ENCODE assay signal across 14 cellular contexts in the genomic region with DNA sequence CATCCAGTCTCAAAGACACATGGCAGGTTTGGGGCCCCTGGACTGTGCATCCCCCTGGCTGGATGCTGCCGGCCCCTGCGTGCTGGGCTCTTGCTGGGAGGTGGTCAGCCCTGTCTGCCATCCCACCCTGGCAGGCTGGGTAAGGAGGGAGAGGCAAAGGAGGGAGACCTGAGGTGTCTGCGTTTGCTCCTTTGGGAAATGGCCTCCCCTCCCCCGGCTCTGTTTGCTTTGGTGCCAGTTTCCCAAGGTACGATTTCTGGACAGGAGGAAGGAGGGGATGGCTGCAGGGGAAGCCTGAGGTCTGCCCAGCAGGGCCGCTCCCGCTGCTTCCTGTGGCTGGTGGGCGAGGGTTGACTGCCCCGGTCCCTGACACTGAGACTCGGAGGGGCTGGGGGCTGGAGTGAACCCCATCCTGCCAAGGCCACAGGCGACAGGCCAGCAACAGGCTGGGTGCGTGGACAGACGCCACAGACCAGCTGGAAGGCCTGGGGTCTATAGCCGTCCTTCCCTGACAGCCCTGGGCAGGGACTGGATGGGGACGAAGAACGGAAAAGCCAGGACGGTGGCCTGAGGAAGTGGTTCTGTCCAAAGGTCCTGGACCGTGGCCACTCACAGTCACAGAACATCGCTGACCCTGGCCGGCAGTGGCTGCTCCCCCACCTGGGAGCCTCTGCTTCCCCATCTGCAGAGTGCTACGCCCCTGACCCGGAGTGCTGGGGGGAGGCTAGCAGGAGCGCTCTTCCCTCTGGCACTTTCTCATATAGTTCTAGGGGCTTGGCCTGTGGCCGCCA. TPM values are rescaled to one million over a fixed set of nuclear protein-coding genes. Genes with fewer than 3 reads are reported as not detected.
DNase-seq lines count a peak whose midpoint lies in the region; ATAC-seq, FAIRE-seq and TF ChIP-seq lines count a peak whose summit lies in the region.
"Had no signal": no experiment of that assay in that cellular context is flagged by ENCODE, and none has a peak within 500 bp of the region (broad histone marks: within the 10 kb centered on the region; RNA-seq: fewer than 3 reads in every experiment).

No MANE protein-coding gene starts in this region.

- peaks cover 26% of the 10 kb centered on the region for H3K79me2 ChIP-seq in HCT116 (ENCODE audit: insufficient read depth, low read length)

- in situ Hi-C loops in gastrocnemius medialis (cut with MboI; ENCODE audit: low sequenced_read_pairs in 4 of 4): no loop called here

- 72 to 76% methylated on average over 18 to 24 of the region's 24 CpGs for WGBS in testis, 2 donors

- POLR2A ChIA-PET in HCT116 (lab: Charles Lee): no interaction called here
- POLR2A ChIA-PET in activated CD8-positive, alpha-beta T cell treated with anti-CD3 and anti-CD28 coated beads for 36 hours (lab: Charles Lee): no interaction called here

- H3K27me3 Mint-ChIP-seq in chondrocyte (ENCODE audit: low read depth): no peaks in the 10 kb centered on the region
- H3K27me3 Mint-ChIP-seq in activated CD8-positive, alpha-beta T cell treated with anti-CD3 and anti-CD28 coated beads for 36 hours: no peaks in the 10 kb centered on the region
- H3K27me3 Mint-ChIP-seq: activated naive CD8-positive, alpha-beta T cell treated with anti-CD3 and anti-CD28 coated beads, Interleukin-2, amount 10 ng/mL, durations not matched to agents 7 days and 5 days; central memory CD8-positive, alpha-beta T cell had no signal

- RAD21 ChIA-PET in HCT116 (lab: Charles Lee; ENCODE audit: low non-redundant PET in 1 of 2, low total read pairs in 2 of 2, uncharacterized antibody in 2 of 2, unreplicated experiment in 2 of 2): no interaction called here

- H3K4me1 ChIP-seq in HCT116 (ENCODE audit: control insufficient read depth in 1 of 2, insufficient read depth in 2 of 2, low read length in 2 of 2): peaks cover 22 to 51% of the 10 kb centered on the region in 2 experiments
- peaks cover 0 to 4% of the 10 kb centered on the region in 2 donors for H3K4me1 ChIP-seq in kidney (ENCODE audit: control insufficient read depth in 1 of 2, insufficient read depth in 1 of 2, low read depth in 1 of 2, low read length in 2 of 2)
- peaks cover 33 to 44% of the 10 kb centered on the region in 2 donors for H3K4me1 ChIP-seq in gastrocnemius medialis
- H3K4me1 ChIP-seq in testis: peaks cover 23% of the 10 kb centered on the region

- peaks cover 14% of the 10 kb centered on the region for H3K4me1 Mint-ChIP-seq in chondrocyte (ENCODE audit: low read depth)
- no peaks in the 10 kb centered on the region for H3K4me1 Mint-ChIP-seq in activated CD8-positive, alpha-beta T cell treated with anti-CD3 and anti-CD28 coated beads for 36 hours (ENCODE audit: low read depth)
- H3K4me1 Mint-ChIP-seq: central memory CD8-positive, alpha-beta T cell had no signal

- CTCF ChIA-PET in HCT116 (lab: Charles Lee): no interaction called here
- CTCF ChIA-PET in activated CD8-positive, alpha-beta T cell treated with anti-CD3 and anti-CD28 coated beads for 36 hours (lab: Charles Lee): interaction anchor here (1.3 kb wide), 1 partner anchor 17 kb away, joined by 4 read pairs; no protein-coding TSS in a partner anchor

- TF ChIP-seq RAD21 in HCT116 (IDR thresholded peaks at IDR 0.05; ENCODE audit: low read depth): no peak

- H3K4me3 Mint-ChIP-seq in chondrocyte (ENCODE audit: unreplicated experiment): no peak overlapping the region
- no peak overlapping the region for H3K4me3 Mint-ChIP-seq in activated CD8-positive, alpha-beta T cell treated with anti-CD3 and anti-CD28 coated beads for 36 hours
- H3K4me3 Mint-ChIP-seq: activated naive CD8-positive, alpha-beta T cell treated with anti-CD3 and anti-CD28 coated beads, Interleukin-2, amount 10 ng/mL, durations not matched to agents 7 days and 5 days; central memory CD8-positive, alpha-beta T cell had no signal

- no peaks in the 10 kb centered on the region for H3K27me3 ChIP-seq in HCT116 (ENCODE audit: insufficient read depth, low read length)
- no peaks in the 10 kb centered on the region for H3K27me3 ChIP-seq in gastrocnemius medialis
- no peaks in the 10 kb centered on the region for H3K27me3 ChIP-seq in testis

- peak overlapping the region; percentile 88 for H3K27ac ChIP-seq in HCT116 (ENCODE audit: low read depth, low read length)
- peak overlapping the region in 1 of 2 donors; percentile 41 for H3K27ac ChIP-seq in kidney (ENCODE audit: low read depth in 2 of 2, low read length in 2 of 2)
- H3K27ac ChIP-seq in gastrocnemius medialis: peak overlapping the region; percentile 30 to 78 (median 60)
- peak overlapping the region in 1 of 2 donors; percentile 24 for H3K27ac ChIP-seq in testis

- H3K4me2 ChIP-seq in HCT116 (ENCODE audit: low read length): peak overlapping the region; percentile 85

- no peak for DNase-seq in HCT116 (ENCODE audit: low read depth, low spot score)
- peak; percentile 74 for DNase-seq in chondrocyte (ENCODE audit: low spot score)
- peak; percentile 73 for DNase-seq in kidney
- peak in 1 of 2 donors; percentile 13 for DNase-seq in gastrocnemius medialis
- no peak for DNase-seq in RCC 7860 (ENCODE audit: low spot score)
- no peak for DNase-seq in activated CD8-positive, alpha-beta T cell treated with anti-CD3 and anti-CD28 coated beads for 36 hours
- DNase-seq in testis: no peak
- DNase-seq: activated CD4-positive, alpha-beta T cell treated with anti-CD3 and anti-CD28 coated beads for 4 hours; activated naive CD8-positive, alpha-beta T cell treated with anti-CD3 and anti-CD28 coated beads, Interleukin-2, amount 10 ng/mL, durations not matched to agents 7 days and 5 days; NCI-H510A treated with DMSO at 0.1 percent for 48 hours; trophoblast cell had no signal

- peak overlapping the region; percentile 70 for H3K9ac ChIP-seq in HCT116 (ENCODE audit: low read length)
- no peak overlapping the region for H3K9ac ChIP-seq in kidney (ENCODE audit: low read length in 2 of 2)

- H3K9me3 ChIP-seq in HCT116 (ENCODE audit: control insufficient read depth in 1 of 2, insufficient read depth in 1 of 2, low read depth in 1 of 2, low read length in 2 of 2) (no peaks in the 10 kb centered on the region), kidney (ENCODE audit: control insufficient read depth in 1 of 2, low read length in 2 of 2) (no peaks in the 10 kb centered on the region), gastrocnemius medialis (no peaks in the 10 kb centered on the region), testis (no peaks in the 10 kb centered on the region)

- no peak overlapping the region for H3K27ac Mint-ChIP-seq in chondrocyte (ENCODE audit: unreplicated experiment)
- no peak overlapping the region for H3K27ac Mint-ChIP-seq in activated CD8-positive, alpha-beta T cell treated with anti-CD3 and anti-CD28 coated beads for 36 hours
- H3K27ac Mint-ChIP-seq: activated naive CD8-positive, alpha-beta T cell treated with anti-CD3 and anti-CD28 coated beads, Interleukin-2, amount 10 ng/mL, durations not matched to agents 7 days and 5 days; progenitor cell of endocrine pancreas had no signal

- peaks cover 5% of the 10 kb centered on the region for H3K36me3 Mint-ChIP-seq in chondrocyte (ENCODE audit: low read depth)
- H3K36me3 Mint-ChIP-seq in activated CD8-positive, alpha-beta T cell treated with anti-CD3 and anti-CD28 coated beads for 36 hours (ENCODE audit: low read depth): no peaks in the 10 kb centered on the region
- H3K36me3 Mint-ChIP-seq: activated naive CD8-positive, alpha-beta T cell treated with anti-CD3 and anti-CD28 coated beads, Interleukin-2, amount 10 ng/mL, durations not matched to agents 7 days and 5 days had no signal

- H3K9me3 Mint-ChIP-seq in chondrocyte (ENCODE audit: low read depth): no peaks in the 10 kb centered on the region
- H3K9me3 Mint-ChIP-seq in activated CD8-positive, alpha-beta T cell treated with anti-CD3 and anti-CD28 coated beads for 36 hours: no peaks in the 10 kb centered on the region
- H3K9me3 Mint-ChIP-seq: central memory CD8-positive, alpha-beta T cell had no signal

- no peak overlapping the region for H2AFZ ChIP-seq in HCT116 (ENCODE audit: low read depth, low read length, poor library complexity, severe bottlenecking)

- BruUV-seq in HCT116 (replicated peaks; lab: Mats Ljungman, UMichigan): no TSS peak

- FAIRE-seq in kidney (lab: Jason Lieb, UNC): no peak
- FAIRE-seq in RCC 7860 (lab: Jason Lieb, UNC): no peak

- intact Hi-C loops in HCT116 (cut with micrococcal nuclease): no loop called here
- intact Hi-C loops in kidney (cut with DNase I): no loop called here
- intact Hi-C loops in gastrocnemius medialis (cut with DNase I; ENCODE audit: low total_unique reads): no loop called here
- intact Hi-C loops in activated CD8-positive, alpha-beta T cell treated with anti-CD3 and anti-CD28 coated beads for 36 hours (cut with micrococcal nuclease): no loop called here
- intact Hi-C loops in testis (cut with DNase I; ENCODE audit: low total_unique reads): no loop called here

- H3K36me3 ChIP-seq in HCT116 (ENCODE audit: control insufficient read depth in 1 of 2, insufficient read depth in 2 of 2, low read length in 2 of 2) (peaks cover under 1 to 2% of the 10 kb centered on the region in 2 experiments; a peak in 1 of 4 replicates), kidney (ENCODE audit: control insufficient read depth in 1 of 2, insufficient read depth in 2 of 2, low read length in 2 of 2) (peaks cover 0 to 4% of the 10 kb centered on the region in 2 donors), gastrocnemius medialis (no peaks in the 10 kb centered on the region), testis (ENCODE audit: low read depth, missing control alignments) (no peaks in the 10 kb centered on the region)

- no peak for TF ChIP-seq CTCF in HCT116 (IDR thresholded peaks at IDR 0.05 in 2 of 3, conservative IDR thresholded peaks at IDR 0.05 in 1 of 3; ENCODE audit: borderline replicate concordance in 1 of 3, insufficient read depth in 1 of 3, low read depth in 2 of 3, low read length in 2 of 3)
- no peak for TF ChIP-seq CTCF in chondrocyte (IDR thresholded peaks at IDR 0.05)
- TF ChIP-seq CTCF in kidney (IDR thresholded peaks at IDR 0.05; ENCODE audit: borderline replicate concordance, extremely low read depth, insufficient read depth): no peak
- TF ChIP-seq CTCF in gastrocnemius medialis (IDR thresholded peaks at IDR 0.05 in 4 of 5, conservative IDR thresholded peaks at IDR 0.05 in 1 of 5): no peak
- TF ChIP-seq CTCF in activated CD8-positive, alpha-beta T cell treated with anti-CD3 and anti-CD28 coated beads for 36 hours (IDR thresholded peaks at IDR 0.05): no peak
- no peak for TF ChIP-seq CTCF in testis (IDR thresholded peaks at IDR 0.05)

- H3K4me3 ChIP-seq in HCT116 (replicated peaks in 1 of 2; ENCODE audit: low read depth in 1 of 2, low read length in 2 of 2) (peak overlapping the region; percentile 56 to 69), kidney (ENCODE audit: low read length in 2 of 2) (no peak overlapping the region), gastrocnemius medialis (no peak overlapping the region), testis (no peak overlapping the region)

- ATAC-seq in HCT116 (no peak; the same call in 1 of the 2 replicates), gastrocnemius medialis (no peak), HG03571 (IDR thresholded peaks at IDR 0.05; ENCODE audit: unreplicated experiment) (no peak)
- no peak for ATAC-seq in activated CD8-positive, alpha-beta T cell treated with anti-CD3 and anti-CD28 coated beads for 36 hours

- TF ChIP-seq POLR2A in HCT116 (IDR thresholded peaks at IDR 0.05; ENCODE audit: borderline replicate concordance, extremely low read depth, insufficient read depth, insufficient read length) (no peak), gastrocnemius medialis (IDR thresholded peaks at IDR 0.05) (no peak), testis (IDR thresholded peaks at IDR 0.05) (no peak)

- H4K20me1 ChIP-seq in HCT116 (ENCODE audit: insufficient read depth): no peaks in the 10 kb centered on the region

- H3K9me2 ChIP-seq in HCT116 (ENCODE audit: insufficient read depth): no peaks in the 10 kb centered on the region

RNA-seq across cellular contexts. Expression of a gene that starts 38.0 kb away (rescaled TPM):
- total RNA-seq in HCT116 (2021; ENCODE audit: unreplicated experiment) (44.2 TPM), chondrocyte (43.9 to 78.9 TPM (median 47.6 TPM) in 3 replicates), kidney (63.0 TPM), gastrocnemius medialis (10 to 100 TPM in 3 of 4 donors, 1 to 10 TPM in 1; 9.2 to 18.5 (median 14.0) TPM), testis (10 to 100 TPM; 13.2 to 18.1 TPM)
- 30.9 and 34.3 TPM in 2 replicates for polyA plus RNA-seq in HCT116 (2012)
- polyA plus RNA-seq in kidney (ENCODE audit: insufficient read depth, low read depth, low replicate concordance) (8.5 TPM), testis (ENCODE audit: insufficient read depth, low read depth, low replicate concordance) (8.9 TPM)
- total RNA-seq in activated CD8-positive, alpha-beta T cell treated with anti-CD3 and anti-CD28 coated beads for 36 hours: 1 to 10 TPM; 4.8 to 5.9 TPM

Comparison
In these comparisons a context has a peak if more than half of its experiments do, and no peak if none do; other contexts are left out.
1. DNase-seq: peak in chondrocyte (single experiment) and kidney (single experiment); none in HCT116 (single experiment), RCC 7860 (single experiment), activated CD8-positive, alpha-beta T cell treated with anti-CD3 and anti-CD28 coated beads for 36 hours (single experiment) and testis (single experiment).
2. H3K4me3 ChIP-seq: peak in HCT116 (2 of 2); none in kidney (0 of 2), gastrocnemius medialis (0 of 4) and testis (0 of 2).